Comparison of ENCODE assay signal across 6 cellular contexts in genomic region chrX:87049567-87049966, GRCh38.
"Had no signal": no experiment of that assay in that cellular context is flagged by ENCODE, and none has a peak within 500 bp of the region (broad histone marks: within the 10 kb centered on the region; RNA-seq: fewer than 3 reads in every experiment).

No MANE protein-coding gene starts in this region.

- H3K27ac Mint-ChIP-seq: IgD-negative memory B cell had no signal

- ATAC-seq: HepG2, K562 had no signal

- FAIRE-seq: HepG2, HTR-8/SVneo, K562 had no signal

- H3K36me3 Mint-ChIP-seq: IgD-negative memory B cell had no signal

- H3K27ac ChIP-seq: HL-60 had no signal

- H3K27me3 Mint-ChIP-seq: IgD-negative memory B cell had no signal

- DNase-seq: IMR-90 had no signal

- H3K4me3 ChIP-seq: K562 had no signal
